Comparison of ENCODE assay signal across 8 cellular contexts in the genomic region with DNA sequence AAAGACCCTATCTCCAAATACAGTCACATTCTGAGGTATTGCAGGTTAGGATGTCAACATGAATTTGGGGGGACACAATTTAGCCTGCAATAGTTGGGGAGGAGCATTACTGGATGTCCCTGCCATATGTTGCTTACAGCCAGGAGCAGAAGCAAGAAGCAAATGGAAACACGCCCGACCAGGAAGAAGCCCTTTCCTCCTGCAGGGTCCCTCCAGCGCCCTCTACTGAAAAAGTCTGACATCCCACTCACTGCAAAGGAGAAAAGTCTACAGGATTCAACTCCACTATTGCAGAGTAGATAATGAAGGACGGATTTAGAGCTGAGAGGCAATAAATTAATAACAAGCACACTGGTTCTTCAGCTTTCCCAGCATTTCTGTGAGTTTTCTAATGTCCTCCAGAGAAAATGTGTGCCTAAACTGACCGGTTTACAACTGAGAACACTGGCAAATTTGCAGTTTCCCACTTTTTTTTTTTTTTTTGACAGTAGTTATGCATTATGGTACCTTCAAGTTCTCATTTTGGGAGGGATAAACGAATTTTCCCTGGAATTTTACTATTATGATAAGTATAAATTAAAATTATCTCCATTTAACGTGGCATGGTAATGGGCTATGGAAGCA. TPM values are rescaled to one million over a fixed set of nuclear protein-coding genes. Genes with fewer than 3 reads are reported as not detected.
DNase-seq lines count a peak whose midpoint lies in the region; ATAC-seq and TF ChIP-seq lines count a peak whose summit lies in the region.

No MANE protein-coding gene starts in this region.

- no TSS peak for BruUV-seq in PC-9 (replicated peaks; lab: Mats Ljungman, UMichigan)

- no peak overlapping the region for H2AFZ ChIP-seq in PC-9

- no peaks in the 10 kb centered on the region for H4K20me1 ChIP-seq in PC-9 (ENCODE audit: insufficient read depth)

- H3K4me3 ChIP-seq in AG10803 (ENCODE audit: low read length): no peak overlapping the region
- H3K4me3 ChIP-seq in PC-9: no peak overlapping the region
- no peak overlapping the region for H3K4me3 ChIP-seq in fibroblast of the aortic adventitia (ENCODE audit: low read depth, low read length)
- H3K4me3 ChIP-seq in psoas muscle: no peak overlapping the region

- TF ChIP-seq CTCF in AG10803 (conservative IDR thresholded peaks at IDR 0.05; ENCODE audit: low read length) (peak; percentile 87), PC-9 (conservative IDR thresholded peaks at IDR 0.05) (peak; percentile 69), fibroblast of the aortic adventitia (IDR thresholded peaks at IDR 0.05; ENCODE audit: insufficient read depth, low read length) (peak; percentile 52), psoas muscle (IDR thresholded peaks at IDR 0.05) (peak; percentile 38)

- DNase-seq in AG10803 (ENCODE audit: low read depth): peak; percentile 78
- peak; percentile 68 for DNase-seq in KG1 (lab: John Stamatoyannopoulos, UW)
- DNase-seq in PC-9: peak; percentile 39 to 51
- DNase-seq in activated T-cell treated with anti-CD3 and anti-CD28 coated beads, Interleukin-2, amount 50 U/mL, for 1 hour: peak; percentile 51
- DNase-seq in fibroblast of the aortic adventitia (ENCODE audit: low read depth): peak; percentile 38
- peak in 1 of 2 donors; percentile 23 for DNase-seq in psoas muscle
- DNase-seq in posterior vena cava (ENCODE audit: low spot score): no peak

- H3F3A ChIP-seq in PC-9 (ENCODE audit: insufficient read depth, low read depth): peaks cover 15% of the 10 kb centered on the region; the same call in 1 of the 2 replicates

- POLR2A ChIA-PET in PC-9 (lab: Charles Lee; ENCODE audit: unreplicated experiment): no interaction called here

- H3K4me1 ChIP-seq in PC-9 (replicated peaks; ENCODE audit: insufficient read depth) (peaks cover 34% of the 10 kb centered on the region), psoas muscle (peaks cover 3% of the 10 kb centered on the region)

- H3K9me3 ChIP-seq in PC-9 (ENCODE audit: insufficient read depth, low read depth) (no peaks in the 10 kb centered on the region; the same call in 1 of the 2 replicates), psoas muscle (no peaks in the 10 kb centered on the region)

- no peak overlapping the region for H3K27ac ChIP-seq in PC-9
- H3K27ac ChIP-seq in psoas muscle: no peak overlapping the region

- peak; percentile 49 for ATAC-seq in GM19025 (IDR thresholded peaks at IDR 0.05; ENCODE audit: low read depth, unreplicated experiment)
- peak in 1 of 4 donors; percentile 40 for ATAC-seq in psoas muscle

- H3K36me3 ChIP-seq in PC-9 (ENCODE audit: low read depth): no peaks in the 10 kb centered on the region
- no peaks in the 10 kb centered on the region for H3K36me3 ChIP-seq in psoas muscle (ENCODE audit: insufficient read depth in 1 of 2, low read depth in 1 of 2)

- no peaks in the 10 kb centered on the region for H3K79me2 ChIP-seq in PC-9 (ENCODE audit: low read depth)

- 39 to 46% (median 40%) methylated on average over 7 of the region's 7 CpGs for WGBS in psoas muscle, 3 donors

- no peaks in the 10 kb centered on the region for H3K27me3 ChIP-seq in PC-9 (ENCODE audit: insufficient read depth, low read depth)
- no peaks in the 10 kb centered on the region for H3K27me3 ChIP-seq in psoas muscle (ENCODE audit: insufficient read depth in 3 of 3, low read length in 2 of 3)

- CTCF ChIA-PET in PC-9 (lab: Charles Lee): interaction anchor here (0.6 kb wide), 2 partner anchors 128 to 179 kb away, joined by 6 to 14 read pairs; no protein-coding TSS in a partner anchor

- intact Hi-C loops in PC-9 (cut with micrococcal nuclease; ENCODE audit: unreplicated experiment): loop anchor here (2.0 kb wide), 1 partner anchor 142 kb away; no protein-coding TSS in a partner anchor
- intact Hi-C loops in psoas muscle (cut with DNase I): loop anchor here in 1 of 2 donors (10.0 kb wide), 1 partner anchor 178 kb away; no protein-coding TSS in a partner anchor
- intact Hi-C loops in posterior vena cava (cut with DNase I): no loop called here

- H3K9me2 ChIP-seq in PC-9 (ENCODE audit: insufficient read depth): no peaks in the 10 kb centered on the region

- H3K4me2 ChIP-seq in PC-9: no peak overlapping the region

RNA-seq across cellular contexts. Expression of a gene that starts 31.7 kb away (rescaled TPM):
- 16.5 and 19.5 TPM in 2 replicates for total RNA-seq in PC-9 (2021)
- 7.4 and 16.1 TPM in 2 replicates for total RNA-seq in fibroblast of the aortic adventitia (ENCODE audit: low replicate concordance)
- 10 to 100 TPM; 11.6 to 29.1 (median 20.3) TPM for total RNA-seq in psoas muscle
- polyA plus RNA-seq in psoas muscle: 10 to 100 TPM in 1 of 3 donors, 1 to 10 TPM in 2; 6.4 to 12.4 (median 7.6) TPM
- total RNA-seq in posterior vena cava: 1 to 10 TPM; 7.3 to 7.9 TPM
